ENCODE assay signal across 13 cellular contexts in genomic region chr11:19648321-19648720, GRCh38.
"Had no signal": no experiment of that assay in that cellular context is flagged by ENCODE, and none has a peak within 500 bp of the region (broad histone marks: within the 10 kb centered on the region; RNA-seq: fewer than 3 reads in every experiment).

No MANE protein-coding gene starts in this region.

- H3K27me3 Mint-ChIP-seq: activated CD8-positive, alpha-beta memory T cell treated with anti-CD3 and anti-CD28 coated beads, Interleukin-2, amount 10 ng/mL, durations not matched to agents 7 days and 5 days; activated naive CD8-positive, alpha-beta T cell treated with anti-CD3 and anti-CD28 coated beads, Interleukin-2, amount 10 ng/mL, durations not matched to agents 7 days and 5 days had no signal

- H3K4me3 Mint-ChIP-seq: activated CD4-positive, alpha-beta memory T cell treated with anti-CD3 and anti-CD28 coated beads, Interleukin-2, amount 10 ng/mL, durations not matched to agents 7 days and 5 days; activated CD8-positive, alpha-beta memory T cell treated with anti-CD3 and anti-CD28 coated beads, Interleukin-2, amount 10 ng/mL, durations not matched to agents 7 days and 5 days; activated naive CD8-positive, alpha-beta T cell treated with anti-CD3 and anti-CD28 coated beads, Interleukin-2, amount 10 ng/mL, durations not matched to agents 7 days and 5 days; naive B cell; neural crest cell; stimulated activated naive CD8-positive, alpha-beta T cell treated with anti-CD3 and anti-CD28 coated beads, Interleukin-15, Interleukin-2, amounts not matched to agents 100 ng/mL and 50 ng/mL, for 24 hours had no signal

- H3K4me1 Mint-ChIP-seq: activated CD4-positive, alpha-beta memory T cell treated with anti-CD3 and anti-CD28 coated beads, Interleukin-2, amount 10 ng/mL, durations not matched to agents 7 days and 5 days; activated CD8-positive, alpha-beta memory T cell treated with anti-CD3 and anti-CD28 coated beads, Interleukin-2, amount 10 ng/mL, durations not matched to agents 7 days and 5 days; activated naive CD8-positive, alpha-beta T cell treated with anti-CD3 and anti-CD28 coated beads, Interleukin-2, amount 10 ng/mL, durations not matched to agents 7 days and 5 days; naive B cell had no signal

- H3K9me3 Mint-ChIP-seq: activated CD4-positive, alpha-beta memory T cell treated with anti-CD3 and anti-CD28 coated beads, Interleukin-2, amount 10 ng/mL, durations not matched to agents 7 days and 5 days; activated naive CD8-positive, alpha-beta T cell treated with anti-CD3 and anti-CD28 coated beads, Interleukin-2, amount 10 ng/mL, durations not matched to agents 7 days and 5 days; neural crest cell; stimulated activated naive CD8-positive, alpha-beta T cell treated with anti-CD3 and anti-CD28 coated beads, Interleukin-15, Interleukin-2, amounts not matched to agents 100 ng/mL and 50 ng/mL, for 24 hours had no signal

- H3K27ac Mint-ChIP-seq: activated CD4-positive, alpha-beta memory T cell treated with anti-CD3 and anti-CD28 coated beads, Interleukin-2, amount 10 ng/mL, durations not matched to agents 7 days and 5 days; activated CD8-positive, alpha-beta memory T cell treated with anti-CD3 and anti-CD28 coated beads, Interleukin-2, amount 10 ng/mL, durations not matched to agents 7 days and 5 days; activated naive CD8-positive, alpha-beta T cell treated with anti-CD3 and anti-CD28 coated beads, Interleukin-2, amount 10 ng/mL, durations not matched to agents 7 days and 5 days; naive B cell; stimulated activated naive CD8-positive, alpha-beta T cell treated with anti-CD3 and anti-CD28 coated beads, Interleukin-15, Interleukin-2, amounts not matched to agents 100 ng/mL and 50 ng/mL, for 24 hours had no signal

- H3K36me3 Mint-ChIP-seq: activated CD8-positive, alpha-beta memory T cell treated with anti-CD3 and anti-CD28 coated beads, Interleukin-2, amount 10 ng/mL, durations not matched to agents 7 days and 5 days; activated naive CD8-positive, alpha-beta T cell treated with anti-CD3 and anti-CD28 coated beads, Interleukin-2, amount 10 ng/mL, durations not matched to agents 7 days and 5 days; naive B cell had no signal

- DNase-seq: activated CD4-positive, alpha-beta memory T cell treated with anti-CD3 and anti-CD28 coated beads, Interleukin-2, amount 10 ng/mL, durations not matched to agents 7 days and 5 days; activated CD4-positive, alpha-beta T cell treated with anti-CD3 and anti-CD28 coated beads for 48 hours; activated CD4-positive, CD25-positive, alpha-beta regulatory T cell; activated CD8-positive, alpha-beta memory T cell treated with anti-CD3 and anti-CD28 coated beads, Interleukin-2, amount 10 ng/mL, durations not matched to agents 7 days and 5 days; activated naive CD4-positive, alpha-beta T cell; activated naive CD8-positive, alpha-beta T cell treated with anti-CD3 and anti-CD28 coated beads, Interleukin-2, amount 10 ng/mL, durations not matched to agents 7 days and 5 days; amygdala; dorsolateral prefrontal cortex; naive B cell; T1000 had no signal

- ATAC-seq: activated CD8-positive, alpha-beta memory T cell treated with anti-CD3 and anti-CD28 coated beads, Interleukin-2, amount 10 ng/mL, durations not matched to agents 7 days and 5 days; left lobe of liver had no signal
